1 cellular context compared by ENCODE assay signal in genomic region chr15:68427961-68428360, GRCh38.
TF ChIP-seq lines count a peak whose summit lies in the region.

No MANE protein-coding gene starts in this region.

TF ChIP-seq in SK-N-SH treated with all-trans-retinoic acid at 6 μM for 48 hours, 23 proteins besides CTCF, POLR2A, EP300 and RAD21 (continued from another document):
- no peak for TF ChIP-seq ZFP30 (CRISPR knock-in tag; IDR thresholded peaks at IDR 0.05)
- TF ChIP-seq, protein P1, sequence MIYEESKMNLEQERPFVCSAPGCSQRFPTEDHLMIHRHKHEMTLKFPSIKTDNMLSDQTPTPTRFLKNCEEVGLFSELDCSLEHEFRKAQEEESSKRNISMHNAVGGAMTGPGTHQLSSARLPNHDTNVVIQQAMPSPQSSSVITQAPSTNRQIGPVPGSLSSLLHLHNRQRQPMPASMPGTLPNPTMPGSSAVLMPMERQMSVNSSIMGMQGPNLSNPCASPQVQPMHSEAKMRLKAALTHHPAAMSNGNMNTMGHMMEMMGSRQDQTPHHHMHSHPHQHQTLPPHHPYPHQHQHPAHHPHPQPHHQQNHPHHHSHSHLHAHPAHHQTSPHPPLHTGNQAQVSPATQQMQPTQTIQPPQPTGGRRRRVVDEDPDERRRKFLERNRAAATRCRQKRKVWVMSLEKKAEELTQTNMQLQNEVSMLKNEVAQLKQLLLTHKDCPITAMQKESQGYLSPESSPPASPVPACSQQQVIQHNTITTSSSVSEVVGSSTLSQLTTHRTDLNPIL (CRISPR knock-in tag; IDR thresholded peaks at IDR 0.05; ENCODE audit: low read depth) = no peak
